In the genomic region with DNA sequence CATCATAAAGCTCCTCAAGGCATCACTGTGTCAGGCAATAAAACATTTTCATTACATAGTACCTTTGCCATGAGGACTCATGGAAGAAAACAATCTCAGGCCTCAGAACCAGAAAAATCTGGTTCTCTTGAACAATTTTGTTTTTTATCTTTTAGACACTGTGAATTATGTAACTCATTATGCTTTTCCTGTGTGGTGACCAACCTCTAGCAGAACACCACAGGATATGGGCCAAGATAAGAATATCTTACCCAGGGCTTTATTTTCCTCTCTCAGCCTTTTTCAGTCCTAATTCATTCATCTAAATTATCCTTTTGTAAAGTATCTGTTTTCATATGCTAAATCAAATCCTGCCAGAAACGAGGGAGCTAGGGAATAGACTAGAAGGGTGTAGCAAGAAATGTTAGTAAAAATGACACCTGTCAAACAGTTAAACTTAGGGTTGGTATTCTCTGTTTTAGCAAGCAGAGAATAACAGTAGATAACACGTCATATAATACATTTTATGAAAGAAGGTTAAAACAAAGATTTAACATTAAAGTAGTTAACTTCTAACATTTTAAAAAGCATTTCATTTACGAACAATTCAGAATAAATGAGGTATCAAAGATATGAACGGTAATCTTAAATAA, we compare ENCODE assay signal across 11 cellular contexts.
DNase-seq lines count a peak whose midpoint lies in the region; ATAC-seq, FAIRE-seq and TF ChIP-seq lines count a peak whose summit lies in the region.
"Had no signal": no experiment of that assay in that cellular context is flagged by ENCODE, and none has a peak within 500 bp of the region (broad histone marks: within the 10 kb centered on the region; RNA-seq: fewer than 3 reads in every experiment).

No MANE protein-coding gene starts in this region.

- H4K20me1 ChIP-seq in H1 (replicated peaks in 1 of 2; ENCODE audit: control insufficient read depth in 1 of 2, insufficient read depth in 2 of 2, low read length in 2 of 2): no peaks in the 10 kb centered on the region

- H3K27me3 ChIP-seq in H1 (replicated peaks in 1 of 4; ENCODE audit: control insufficient read depth in 3 of 4, extremely low read depth in 1 of 4, insufficient read depth in 3 of 4, low read length in 3 of 4): no peaks in the 10 kb centered on the region
- no peaks in the 10 kb centered on the region for H3K27me3 ChIP-seq in SJCRH30
- H3K27me3 ChIP-seq: ovary had no signal

- no peak overlapping the region for H2BK120ac ChIP-seq in H1 (replicated peaks; ENCODE audit: low read depth, low read length)

- peaks cover 0 to 3% of the 10 kb centered on the region in 2 donors for H3K36me3 Mint-ChIP-seq in activated T-cell treated with anti-CD3 and anti-CD28 coated beads, Interleukin-2, amount 50 U/mL, for 72 hours (ENCODE audit: insufficient read depth in 2 of 2)
- H3K36me3 Mint-ChIP-seq in T-helper 2 cell treated with Interferon-gamma antibody and Interleukin-4, amounts not matched to agents 5 μg/mL and 100 μg/mL, for 36 hours (ENCODE audit: low read depth): peaks cover 14% of the 10 kb centered on the region

- H3K9ac ChIP-seq in H1 (replicated peaks in 1 of 4; ENCODE audit: extremely low read depth in 1 of 4, low read depth in 3 of 4, low read length in 3 of 4): no peak overlapping the region

- peak overlapping the region in 1 of 2 donors; percentile 50 for H3K4me3 Mint-ChIP-seq in activated T-cell treated with anti-CD3 and anti-CD28 coated beads, Interleukin-2, amount 50 U/mL, for 72 hours
- H3K4me3 Mint-ChIP-seq in T-helper 2 cell treated with Interferon-gamma antibody and Interleukin-4, amounts not matched to agents 5 μg/mL and 100 μg/mL, for 36 hours: peak overlapping the region; percentile 46

- H4K8ac ChIP-seq in H1 (ENCODE audit: extremely low read depth, insufficient read depth, low read length): no peak overlapping the region

- no peak overlapping the region for H3K23ac ChIP-seq in H1 (ENCODE audit: insufficient read length)

- H3K27me3 Mint-ChIP-seq in activated T-cell treated with anti-CD3 and anti-CD28 coated beads, Interleukin-2, amount 50 U/mL, for 72 hours (ENCODE audit: low read depth): no peaks in the 10 kb centered on the region
- H3K27me3 Mint-ChIP-seq in T-helper 2 cell treated with Interferon-gamma antibody and Interleukin-4, amounts not matched to agents 5 μg/mL and 100 μg/mL, for 36 hours (ENCODE audit: low read depth): no peaks in the 10 kb centered on the region

- H4K91ac ChIP-seq in H1 (replicated peaks; ENCODE audit: insufficient read length, low read length): no peak overlapping the region

- CTCF ChIA-PET in H1 (lab: Charles Lee; ENCODE audit: partially characterized antibody) (interaction anchor here (2.0 to 2.6 kb wide), 2 partner anchors 11 to 359 kb away, joined by 6 to 12 read pairs; no protein-coding TSS in a partner anchor), RWPE1 (lab: Yijun Ruan, JAX) (interaction anchor here (0.7 kb wide), 1 partner anchor 44 kb away, joined by 3 read pairs; no protein-coding TSS in a partner anchor)

- WGBS in H1 (ENCODE audit: extremely low coverage in 1 of 2, insufficient coverage in 1 of 2, insufficient read length in 1 of 2, insufficient replicate concordance in 2 of 2, low coverage in 1 of 2, low lambda C conversion rate in 2 of 2, missing lambda C conversion rate in 1 of 2), 2 experiments: 72% methylated on average over 4 of the region's 4 CpGs; no CpG with 5 or more reads in 1 of the 2 experiments

- H3K56ac ChIP-seq in H1 (replicated peaks; ENCODE audit: insufficient read length, low read depth, low read length): no peak overlapping the region

- TF ChIP-seq POLR2A in H1 (IDR thresholded peaks at IDR 0.05; ENCODE audit: control extremely low read depth in 1 of 2, low read depth in 2 of 2, low read length in 2 of 2): no peak

- H3K79me2 ChIP-seq in H1 (ENCODE audit: control insufficient read depth in 1 of 2, insufficient read depth in 2 of 2, low read length in 2 of 2): no peaks in the 10 kb centered on the region

- peak in 1 of 2 donors; percentile 49 for ATAC-seq in activated T-cell treated with anti-CD3 and anti-CD28 coated beads, Interleukin-2, amount 50 U/mL, for 72 hours (replicated peaks in 1 of 2)

- H3K4me1 Mint-ChIP-seq in activated T-cell treated with anti-CD3 and anti-CD28 coated beads, Interleukin-2, amount 50 U/mL, for 72 hours (ENCODE audit: low read depth): peaks cover 11% of the 10 kb centered on the region
- peaks cover 21% of the 10 kb centered on the region for H3K4me1 Mint-ChIP-seq in T-helper 2 cell treated with Interferon-gamma antibody and Interleukin-4, amounts not matched to agents 5 μg/mL and 100 μg/mL, for 36 hours (ENCODE audit: low read depth)

- H3K4me2 ChIP-seq in H1 (ENCODE audit: insufficient read depth in 1 of 2, low read depth in 2 of 2, low read length in 2 of 2): no peak overlapping the region

- peak; percentile 42 for FAIRE-seq in H1 (lab: Jason Lieb, UNC)
- FAIRE-seq: HTR-8/SVneo had no signal

- H3K4me3 ChIP-seq in H1 (ENCODE audit: extremely low read depth in 1 of 4, insufficient read depth in 2 of 4, low read depth in 3 of 4, low read length in 4 of 4) (no peak overlapping the region), SJCRH30 (no peak overlapping the region)
- H3K4me3 ChIP-seq: ovary had no signal

- no peak for DNase-seq in activated T-cell treated with anti-CD3 and anti-CD28 coated beads, Interleukin-2, amount 50 U/mL, for 72 hours
- DNase-seq in activated T-cell treated with anti-CD3 and anti-CD28 coated beads, Interleukin-2, amount 50 U/mL, for 1 hour: no peak
- no peak for DNase-seq in T-helper 2 cell treated with Interferon-gamma antibody and Interleukin-4, amounts not matched to agents 5 μg/mL and 100 μg/mL, for 36 hours (ENCODE audit: low spot score)
- DNase-seq in H1 (ENCODE audit: low read depth in 1 of 2, low spot score in 2 of 2) (no peak), stromal cell of bone marrow (ENCODE audit: low read depth) (peak; percentile 2), RWPE1 (ENCODE audit: low spot score) (no peak), DMS53 (lab: John Stamatoyannopoulos, UW) (no peak), SJCRH30 (no peak)
- DNase-seq: NCI-H1436, ovary had no signal

- TF ChIP-seq CTCF in H1 (IDR thresholded peaks at IDR 0.05; ENCODE audit: control extremely low read depth in 1 of 3, insufficient read depth in 1 of 3, low read depth in 1 of 3, low read length in 3 of 3) (no peak), RWPE1 (conservative IDR thresholded peaks at IDR 0.05; ENCODE audit: low read depth) (no peak)

- H2BK20ac ChIP-seq in H1 (ENCODE audit: low read length): no peak overlapping the region

- no peak overlapping the region for H3K14ac ChIP-seq in H1 (ENCODE audit: insufficient read length)

- no peak overlapping the region for H4K5ac ChIP-seq in H1 (ENCODE audit: insufficient read length, low read depth, low read length)

- H3K23me2 ChIP-seq in H1 (ENCODE audit: low read depth, low read length): no peaks in the 10 kb centered on the region

- H3K9me3 ChIP-seq in H1 (ENCODE audit: insufficient read depth in 2 of 2, low read depth in 1 of 2, low read length in 1 of 2) (no peaks in the 10 kb centered on the region), SJCRH30 (replicated peaks) (no peaks in the 10 kb centered on the region)
- H3K9me3 ChIP-seq: ovary had no signal

- no peaks in the 10 kb centered on the region for H3K79me1 ChIP-seq in H1 (ENCODE audit: low read depth, low read length)

- TF ChIP-seq EP300 in H1 (IDR thresholded peaks at IDR 0.05; ENCODE audit: borderline replicate concordance in 1 of 2, low read depth in 2 of 2, low read length in 2 of 2): no peak

- H2BK5ac ChIP-seq in H1 (ENCODE audit: low read depth, low read length): no peak overlapping the region

- H3K27ac ChIP-seq in H1 (ENCODE audit: low read depth, low read length): no peak overlapping the region
- H3K27ac ChIP-seq in RWPE1: no peak overlapping the region
- no peak overlapping the region for H3K27ac ChIP-seq in SJCRH30
- H3K27ac ChIP-seq: ovary had no signal

- no peak overlapping the region for H3K18ac ChIP-seq in H1 (ENCODE audit: extremely low read depth, low read length)

- H2BK15ac ChIP-seq in H1 (ENCODE audit: low read length): no peak overlapping the region

- H3K9me3 Mint-ChIP-seq in activated T-cell treated with anti-CD3 and anti-CD28 coated beads, Interleukin-2, amount 50 U/mL, for 72 hours: no peaks in the 10 kb centered on the region
- no peaks in the 10 kb centered on the region for H3K9me3 Mint-ChIP-seq in T-helper 2 cell treated with Interferon-gamma antibody and Interleukin-4, amounts not matched to agents 5 μg/mL and 100 μg/mL, for 36 hours

- H3K4ac ChIP-seq in H1 (replicated peaks; ENCODE audit: insufficient read length, low read depth, low read length): no peak overlapping the region

- peak overlapping the region; percentile 35 for H3K27ac Mint-ChIP-seq in activated T-cell treated with anti-CD3 and anti-CD28 coated beads, Interleukin-2, amount 50 U/mL, for 72 hours
- peak overlapping the region; percentile 62 for H3K27ac Mint-ChIP-seq in T-helper 2 cell treated with Interferon-gamma antibody and Interleukin-4, amounts not matched to agents 5 μg/mL and 100 μg/mL, for 36 hours

- H3K4me1 ChIP-seq in H1 (replicated peaks in 1 of 4; ENCODE audit: control insufficient read depth in 3 of 4, insufficient read depth in 4 of 4, low read length in 3 of 4) (0 out of 7 replicates have a peak, but pooled peaks cover 0 to 2% (median 0%) of the 10 kb centered on the region in 4 experiments), SJCRH30 (no peaks in the 10 kb centered on the region)

- H2AFZ ChIP-seq in H1 (ENCODE audit: low read length): no peak overlapping the region

- H2BK12ac ChIP-seq in H1 (ENCODE audit: low read depth, low read length): no peak overlapping the region

- peaks cover 0 to 28% (median 4%) of the 10 kb centered on the region in 4 experiments; a peak in 4 of 8 replicates for H3K36me3 ChIP-seq in H1 (ENCODE audit: control insufficient read depth in 2 of 4, insufficient read depth in 4 of 4, low read length in 3 of 4)
- peaks cover 16% of the 10 kb centered on the region for H3K36me3 ChIP-seq in SJCRH30
- H3K36me3 ChIP-seq: ovary had no signal

- POLR2A ChIA-PET in H1 (lab: Charles Lee; ENCODE audit: partially characterized antibody) (interaction anchor here (1.0 kb wide), 1 partner anchor 26 kb away, joined by 3 read pairs; no protein-coding TSS in a partner anchor), RWPE1 (lab: Yijun Ruan, JAX; ENCODE audit: low non-redundant PET) (no interaction called here)

- no peak overlapping the region for H2AK5ac ChIP-seq in H1 (ENCODE audit: low read depth, low read length)

- TF ChIP-seq RAD21 in H1 (IDR thresholded peaks at IDR 0.05 in 1 of 2, conservative IDR thresholded peaks at IDR 0.05 in 1 of 2; ENCODE audit: low read depth in 2 of 2, low read length in 2 of 2): no peak

TF ChIP-seq in H1, 55 proteins besides CTCF, POLR2A, EP300 and RAD21:
- TF ChIP-seq SIN3A (conservative IDR thresholded peaks at IDR 0.05 in 1 of 2, IDR thresholded peaks at IDR 0.05 in 1 of 2; ENCODE audit: low read depth in 1 of 2, low read length in 2 of 2): no peak
- no peak for TF ChIP-seq NRF1 (IDR thresholded peaks at IDR 0.05; ENCODE audit: low read depth, low read length)
- TF ChIP-seq CTBP2 (IDR thresholded peaks at IDR 0.05; ENCODE audit: borderline replicate concordance, insufficient read depth, insufficient read length, low read length): no peak
- no peak for TF ChIP-seq POLR2AphosphoS5 (IDR thresholded peaks at IDR 0.05; ENCODE audit: low read depth, low read length)
- no peak for TF ChIP-seq CBX5 (IDR thresholded peaks at IDR 0.05; ENCODE audit: low read depth, low read length)
- TF ChIP-seq SP1 (IDR thresholded peaks at IDR 0.05; ENCODE audit: low read depth, low read length): no peak
